ENCODE assay signal across 1 cellular context in the genomic region with DNA sequence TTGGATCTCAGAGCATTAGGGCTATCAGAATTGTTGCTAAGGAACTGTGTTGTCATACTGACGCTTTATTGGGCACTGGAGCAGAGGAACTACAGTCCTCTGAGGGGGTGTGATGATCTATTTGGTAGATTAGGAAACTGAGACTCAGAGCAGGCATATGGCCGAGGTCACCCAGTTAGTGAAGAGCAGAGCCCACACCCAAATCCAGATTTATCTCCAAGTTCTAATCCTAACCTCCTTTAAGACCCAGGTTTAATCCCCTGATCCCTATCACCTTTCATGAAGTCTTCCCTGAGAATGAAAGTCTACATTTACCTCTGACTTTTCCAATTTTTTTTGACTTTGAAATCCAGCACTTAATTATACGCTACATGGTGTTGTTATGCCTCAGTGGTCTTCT.
TF ChIP-seq lines count a peak whose summit lies in the region.

No MANE protein-coding gene starts in this region.

TF ChIP-seq in GM12878, 131 proteins besides CTCF, POLR2A, EP300 and RAD21 (continued from another document):
- TF ChIP-seq, protein P1, sequence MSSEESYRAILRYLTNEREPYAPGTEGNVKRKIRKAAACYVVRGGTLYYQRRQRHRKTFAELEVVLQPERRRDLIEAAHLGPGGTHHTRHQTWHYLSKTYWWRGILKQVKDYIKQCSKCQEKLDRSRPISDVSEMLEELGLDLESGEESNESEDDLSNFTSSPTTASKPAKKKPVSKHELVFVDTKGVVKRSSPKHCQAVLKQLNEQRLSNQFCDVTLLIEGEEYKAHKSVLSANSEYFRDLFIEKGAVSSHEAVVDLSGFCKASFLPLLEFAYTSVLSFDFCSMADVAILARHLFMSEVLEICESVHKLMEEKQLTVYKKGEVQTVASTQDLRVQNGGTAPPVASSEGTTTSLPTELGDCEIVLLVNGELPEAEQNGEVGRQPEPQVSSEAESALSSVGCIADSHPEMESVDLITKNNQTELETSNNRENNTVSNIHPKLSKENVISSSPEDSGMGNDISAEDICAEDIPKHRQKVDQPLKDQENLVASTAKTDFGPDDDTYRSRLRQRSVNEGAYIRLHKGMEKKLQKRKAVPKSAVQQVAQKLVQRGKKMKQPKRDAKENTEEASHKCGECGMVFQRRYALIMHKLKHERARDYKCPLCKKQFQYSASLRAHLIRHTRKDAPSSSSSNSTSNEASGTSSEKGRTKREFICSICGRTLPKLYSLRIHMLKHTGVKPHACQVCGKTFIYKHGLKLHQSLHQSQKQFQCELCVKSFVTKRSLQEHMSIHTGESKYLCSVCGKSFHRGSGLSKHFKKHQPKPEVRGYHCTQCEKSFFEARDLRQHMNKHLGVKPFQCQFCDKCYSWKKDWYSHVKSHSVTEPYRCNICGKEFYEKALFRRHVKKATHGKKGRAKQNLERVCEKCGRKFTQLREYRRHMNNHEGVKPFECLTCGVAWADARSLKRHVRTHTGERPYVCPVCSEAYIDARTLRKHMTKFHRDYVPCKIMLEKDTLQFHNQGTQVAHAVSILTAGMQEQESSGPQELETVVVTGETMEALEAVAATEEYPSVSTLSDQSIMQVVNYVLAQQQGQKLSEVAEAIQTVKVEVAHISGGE (CRISPR knock-in tag; IDR thresholded peaks at IDR 0.05): no peak
- no peak for TF ChIP-seq HDAC6 (IDR thresholded peaks at IDR 0.05; ENCODE audit: unreplicated experiment)
- TF ChIP-seq CEBPB (IDR thresholded peaks at IDR 0.05; ENCODE audit: borderline replicate concordance in 1 of 2, low read depth in 2 of 2, low read length in 2 of 2): no peak
- TF ChIP-seq SREBF1 (IDR thresholded peaks at IDR 0.05; ENCODE audit: low read length): no peak
- TF ChIP-seq, protein P2, sequence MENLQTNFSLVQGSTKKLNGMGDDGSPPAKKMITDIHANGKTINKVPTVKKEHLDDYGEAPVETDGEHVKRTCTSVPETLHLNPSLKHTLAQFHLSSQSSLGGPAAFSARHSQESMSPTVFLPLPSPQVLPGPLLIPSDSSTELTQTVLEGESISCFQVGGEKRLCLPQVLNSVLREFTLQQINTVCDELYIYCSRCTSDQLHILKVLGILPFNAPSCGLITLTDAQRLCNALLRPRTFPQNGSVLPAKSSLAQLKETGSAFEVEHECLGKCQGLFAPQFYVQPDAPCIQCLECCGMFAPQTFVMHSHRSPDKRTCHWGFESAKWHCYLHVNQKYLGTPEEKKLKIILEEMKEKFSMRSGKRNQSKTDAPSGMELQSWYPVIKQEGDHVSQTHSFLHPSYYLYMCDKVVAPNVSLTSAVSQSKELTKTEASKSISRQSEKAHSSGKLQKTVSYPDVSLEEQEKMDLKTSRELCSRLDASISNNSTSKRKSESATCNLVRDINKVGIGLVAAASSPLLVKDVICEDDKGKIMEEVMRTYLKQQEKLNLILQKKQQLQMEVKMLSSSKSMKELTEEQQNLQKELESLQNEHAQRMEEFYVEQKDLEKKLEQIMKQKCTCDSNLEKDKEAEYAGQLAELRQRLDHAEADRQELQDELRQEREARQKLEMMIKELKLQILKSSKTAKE (IDR thresholded peaks at IDR 0.05; ENCODE audit: low read depth, poor library complexity, severe bottlenecking): no peak
- TF ChIP-seq, protein P3, sequence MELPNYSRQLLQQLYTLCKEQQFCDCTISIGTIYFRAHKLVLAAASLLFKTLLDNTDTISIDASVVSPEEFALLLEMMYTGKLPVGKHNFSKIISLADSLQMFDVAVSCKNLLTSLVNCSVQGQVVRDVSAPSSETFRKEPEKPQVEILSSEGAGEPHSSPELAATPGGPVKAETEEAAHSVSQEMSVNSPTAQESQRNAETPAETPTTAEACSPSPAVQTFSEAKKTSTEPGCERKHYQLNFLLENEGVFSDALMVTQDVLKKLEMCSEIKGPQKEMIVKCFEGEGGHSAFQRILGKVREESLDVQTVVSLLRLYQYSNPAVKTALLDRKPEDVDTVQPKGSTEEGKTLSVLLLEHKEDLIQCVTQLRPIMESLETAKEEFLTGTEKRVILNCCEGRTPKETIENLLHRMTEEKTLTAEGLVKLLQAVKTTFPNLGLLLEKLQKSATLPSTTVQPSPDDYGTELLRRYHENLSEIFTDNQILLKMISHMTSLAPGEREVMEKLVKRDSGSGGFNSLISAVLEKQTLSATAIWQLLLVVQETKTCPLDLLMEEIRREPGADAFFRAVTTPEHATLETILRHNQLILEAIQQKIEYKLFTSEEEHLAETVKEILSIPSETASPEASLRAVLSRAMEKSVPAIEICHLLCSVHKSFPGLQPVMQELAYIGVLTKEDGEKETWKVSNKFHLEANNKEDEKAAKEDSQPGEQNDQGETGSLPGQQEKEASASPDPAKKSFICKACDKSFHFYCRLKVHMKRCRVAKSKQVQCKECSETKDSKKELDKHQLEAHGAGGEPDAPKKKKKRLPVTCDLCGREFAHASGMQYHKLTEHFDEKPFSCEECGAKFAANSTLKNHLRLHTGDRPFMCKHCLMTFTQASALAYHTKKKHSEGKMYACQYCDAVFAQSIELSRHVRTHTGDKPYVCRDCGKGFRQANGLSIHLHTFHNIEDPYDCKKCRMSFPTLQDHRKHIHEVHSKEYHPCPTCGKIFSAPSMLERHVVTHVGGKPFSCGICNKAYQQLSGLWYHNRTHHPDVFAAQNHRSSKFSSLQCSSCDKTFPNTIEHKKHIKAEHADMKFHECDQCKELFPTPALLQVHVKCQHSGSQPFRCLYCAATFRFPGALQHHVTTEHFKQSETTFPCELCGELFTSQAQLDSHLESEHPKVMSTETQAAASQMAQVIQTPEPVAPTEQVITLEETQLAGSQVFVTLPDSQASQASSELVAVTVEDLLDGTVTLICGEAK (IDR thresholded peaks at IDR 0.05; ENCODE audit: borderline replicate concordance): no peak
- TF ChIP-seq, protein P4, sequence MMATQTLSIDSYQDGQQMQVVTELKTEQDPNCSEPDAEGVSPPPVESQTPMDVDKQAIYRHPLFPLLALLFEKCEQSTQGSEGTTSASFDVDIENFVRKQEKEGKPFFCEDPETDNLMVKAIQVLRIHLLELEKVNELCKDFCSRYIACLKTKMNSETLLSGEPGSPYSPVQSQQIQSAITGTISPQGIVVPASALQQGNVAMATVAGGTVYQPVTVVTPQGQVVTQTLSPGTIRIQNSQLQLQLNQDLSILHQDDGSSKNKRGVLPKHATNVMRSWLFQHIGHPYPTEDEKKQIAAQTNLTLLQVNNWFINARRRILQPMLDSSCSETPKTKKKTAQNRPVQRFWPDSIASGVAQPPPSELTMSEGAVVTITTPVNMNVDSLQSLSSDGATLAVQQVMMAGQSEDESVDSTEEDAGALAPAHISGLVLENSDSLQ (IDR thresholded peaks at IDR 0.05): no peak
- TF ChIP-seq GATAD2B (conservative IDR thresholded peaks at IDR 0.05; ENCODE audit: low read depth): no peak
- no peak for TF ChIP-seq GABPA (IDR thresholded peaks at IDR 0.05; ENCODE audit: low read depth)
